In genomic region chrX:40809210-40809609, GRCh38 we compare ENCODE assay signal across 20 cellular contexts.
A peak's percentile ranks its signal among the peaks of the same experiment; 100 is the strongest.
DNase-seq lines count a peak whose midpoint lies in the region; ATAC-seq and TF ChIP-seq lines count a peak whose summit lies in the region.
"Had no signal": no experiment of that assay in that cellular context is flagged by ENCODE, and none has a peak within 500 bp of the region (broad histone marks: within the 10 kb centered on the region; RNA-seq: fewer than 3 reads in every experiment).

No MANE protein-coding gene starts in this region.

- H3K27ac ChIP-seq in WERI-Rb-1 = no peak overlapping the region
- H3K27ac ChIP-seq: adrenal gland; BLaER1 treated with 17β-estradiol and CSF1 and Interleukin-3, amounts not matched to agents 10 nM and 100 nM; hepatocyte; stomach; uterus had no signal

- H3K4me3 Mint-ChIP-seq in HFFc6 (no peak overlapping the region), type B pancreatic cell (no peak overlapping the region)
- H3K4me3 Mint-ChIP-seq: activated CD4-positive, alpha-beta memory T cell treated with anti-CD3 and anti-CD28 coated beads, Interleukin-2, amount 10 ng/mL, durations not matched to agents 7 days and 5 days; activated T-helper 1 cell treated with anti-CD3 and anti-CD28 coated beads, Interleukin-12 subunit alpha, Interleukin-12 subunit beta, Interleukin-2, Interleukin-4 antibody, amounts not matched to agents 30 ng/mL and 10 ng/mL and 1 ng/mL, durations not matched to agents 14 hours and 24 hours and 36 hours had no signal

- DNase-seq in CD1c-positive myeloid dendritic cell (ENCODE audit: extremely low spot score) (peak; percentile 1), HFFc6 (peak; percentile 2), WERI-Rb-1 (peak; percentile 16), hepatic stellate cell (ENCODE audit: low spot score) (peak; percentile 34), NOMO-1 (lab: John Stamatoyannopoulos, UW; ENCODE audit: unreplicated experiment in 2 of 2) (no peak), type B pancreatic cell (ENCODE audit: extremely low spot score, unreplicated experiment) (no peak)
- DNase-seq: activated CD4-positive, alpha-beta memory T cell treated with anti-CD3 and anti-CD28 coated beads, Interleukin-2, amount 10 ng/mL, durations not matched to agents 7 days and 5 days; DMS79 treated with DMSO at 0.1 percent for 48 hours; left colon; NCI-H226; posterior cingulate gyrus; stomach; uterus had no signal

- H3K9me3 ChIP-seq in WERI-Rb-1 (ENCODE audit: severe bottlenecking) = no peaks in the 10 kb centered on the region
- H3K9me3 ChIP-seq: adrenal gland, uterus had no signal

- H3K36me3 Mint-ChIP-seq in HFFc6 (ENCODE audit: low read depth) (no peaks in the 10 kb centered on the region), type B pancreatic cell (no peaks in the 10 kb centered on the region)

- no peak overlapping the region for H3K27ac Mint-ChIP-seq in HFFc6
- H3K27ac Mint-ChIP-seq in type B pancreatic cell = no peak overlapping the region
- H3K27ac Mint-ChIP-seq: activated CD4-positive, alpha-beta memory T cell treated with anti-CD3 and anti-CD28 coated beads, Interleukin-2, amount 10 ng/mL, durations not matched to agents 7 days and 5 days; activated T-helper 1 cell treated with anti-CD3 and anti-CD28 coated beads, Interleukin-12 subunit alpha, Interleukin-12 subunit beta, Interleukin-2, Interleukin-4 antibody, amounts not matched to agents 30 ng/mL and 10 ng/mL and 1 ng/mL, durations not matched to agents 14 hours and 24 hours and 36 hours had no signal

- TF ChIP-seq CTCF in HFFc6 (IDR thresholded peaks at IDR 0.05) = no peak
- TF ChIP-seq CTCF in WERI-Rb-1 (IDR thresholded peaks at IDR 0.05; ENCODE audit: low read depth, low read length) = no peak
- TF ChIP-seq CTCF in type B pancreatic cell (conservative IDR thresholded peaks at IDR 0.05) = no peak

- peaks cover 19% of the 10 kb centered on the region for H3K27me3 ChIP-seq in WERI-Rb-1 (ENCODE audit: insufficient read depth, low read depth, severe bottlenecking)
- H3K27me3 ChIP-seq: adrenal gland, hepatocyte had no signal

- H3K4me3 ChIP-seq in WERI-Rb-1 (ENCODE audit: low read depth, low read length) = no peak overlapping the region
- H3K4me3 ChIP-seq: adrenal gland; BLaER1 treated with 17β-estradiol and CSF1 and Interleukin-3, amounts not matched to agents 10 nM and 100 nM; GM12878; hepatocyte; stomach; uterus had no signal

- H3K36me3 ChIP-seq in WERI-Rb-1 = no peaks in the 10 kb centered on the region
- H3K36me3 ChIP-seq: adrenal gland; BLaER1 treated with 17β-estradiol and CSF1 and Interleukin-3, amounts not matched to agents 10 nM and 100 nM; stomach; uterus had no signal

- H3K9me3 Mint-ChIP-seq in HFFc6 = no peaks in the 10 kb centered on the region
- peaks cover 12% of the 10 kb centered on the region for H3K9me3 Mint-ChIP-seq in type B pancreatic cell
- H3K9me3 Mint-ChIP-seq: activated CD4-positive, alpha-beta memory T cell treated with anti-CD3 and anti-CD28 coated beads, Interleukin-2, amount 10 ng/mL, durations not matched to agents 7 days and 5 days; activated T-helper 1 cell treated with anti-CD3 and anti-CD28 coated beads, Interleukin-12 subunit alpha, Interleukin-12 subunit beta, Interleukin-2, Interleukin-4 antibody, amounts not matched to agents 30 ng/mL and 10 ng/mL and 1 ng/mL, durations not matched to agents 14 hours and 24 hours and 36 hours had no signal

- H3K27me3 Mint-ChIP-seq in HFFc6 (ENCODE audit: insufficient read depth) = no peaks in the 10 kb centered on the region
- no peaks in the 10 kb centered on the region for H3K27me3 Mint-ChIP-seq in type B pancreatic cell
- H3K27me3 Mint-ChIP-seq: activated CD4-positive, alpha-beta memory T cell treated with anti-CD3 and anti-CD28 coated beads, Interleukin-2, amount 10 ng/mL, durations not matched to agents 7 days and 5 days had no signal

- ATAC-seq in HG03342 (IDR thresholded peaks at IDR 0.05; ENCODE audit: unreplicated experiment) (no peak), HG02763 (IDR thresholded peaks at IDR 0.05; ENCODE audit: unreplicated experiment) (no peak)
- ATAC-seq: GM12878, left colon had no signal

- H3K4me1 Mint-ChIP-seq in HFFc6 (ENCODE audit: low read depth) = peaks cover 8% of the 10 kb centered on the region
- no peaks in the 10 kb centered on the region for H3K4me1 Mint-ChIP-seq in type B pancreatic cell (ENCODE audit: unreplicated experiment)

Comparison
In these comparisons a context has a peak if more than half of its experiments do, and no peak if none do; other contexts are left out.
1. DNase-seq: peak in CD1c-positive myeloid dendritic cell (single experiment), HFFc6 (single experiment), WERI-Rb-1 (single experiment) and hepatic stellate cell (single experiment); none in NOMO-1 (0 of 2) and type B pancreatic cell (single experiment).